22 cellular contexts compared by ENCODE assay signal in the genomic region with DNA sequence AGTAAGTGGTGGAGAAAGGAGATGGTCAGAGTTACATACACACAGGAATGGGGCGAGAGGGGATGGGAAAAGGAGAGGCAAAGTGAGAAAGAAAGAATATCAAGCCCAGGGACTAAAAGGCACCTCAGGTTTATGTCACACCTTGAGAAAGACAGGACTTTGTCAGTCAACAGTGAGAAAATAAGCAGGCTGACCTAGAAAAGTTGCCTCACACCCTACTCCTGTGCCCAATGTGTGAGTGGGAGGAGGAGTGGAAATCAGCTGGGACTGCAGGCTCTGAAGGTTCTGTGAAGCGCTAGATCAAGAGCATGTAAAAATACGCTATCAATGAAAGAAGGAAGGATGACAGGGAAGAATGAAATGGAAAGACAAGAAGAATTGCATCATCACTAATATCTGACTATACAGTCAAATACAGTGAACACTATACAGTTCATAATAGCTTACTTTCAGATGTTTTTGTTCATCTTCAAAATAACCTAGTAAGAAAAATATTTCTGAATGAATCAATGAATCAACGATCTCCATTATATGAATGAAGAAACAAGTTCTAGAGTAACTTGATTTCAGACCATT.
"Had no signal": no experiment of that assay in that cellular context is flagged by ENCODE, and none has a peak within 500 bp of the region (broad histone marks: within the 10 kb centered on the region; RNA-seq: fewer than 3 reads in every experiment).

No MANE protein-coding gene starts in this region.

- H3K36me3 ChIP-seq: left lung, ovary, thyroid gland had no signal

- H3K27me3 ChIP-seq: left lung, ovary, thyroid gland had no signal

- DNase-seq: activated B cell treated with CpG ODN at 0.5 μM for 24 hours; activated CD4-positive, alpha-beta memory T cell treated with anti-CD3 and anti-CD28 coated beads for 36 hours; activated CD4-positive, alpha-beta T cell treated with anti-CD3 and anti-CD28 coated beads for 36 hours; activated gamma-delta T cell; activated naive CD4-positive, alpha-beta T cell treated with anti-CD3 and anti-CD28 coated beads, Interleukin-2, amount 50 U/mL, for 16 hours; activated naive CD8-positive, alpha-beta T cell treated with anti-CD3 and anti-CD28 coated beads, Interleukin-2, amount 50 U/mL, for 24 hours; caudate nucleus; dermis blood vessel endothelial cell; effector CD8-positive, alpha-beta T cell; erythroblast; foreskin fibroblast; left lung; midbrain; natural killer cell; ovary; right cardiac atrium; stimulated activated CD4-positive, alpha-beta T cell treated with anti-CD3 and anti-CD28 coated beads, Interleukin-12 subunit alpha, Interleukin-12 subunit beta, amount 100 ng/mL, for 4 hours; stimulated activated CD4-positive, alpha-beta T cell treated with anti-CD3 and anti-CD28 coated beads, Interleukin-4, amount 100 ng/mL, for 4 hours; stimulated activated naive CD8-positive, alpha-beta T cell treated with anti-CD3 and anti-CD28 coated beads, Interleukin-15, Interleukin-2, amounts not matched to agents 100 U/mL and 50 U/mL, for 24 hours; T1000; thyroid gland had no signal

- H3K9me3 ChIP-seq: left lung, ovary, thyroid gland had no signal

- ATAC-seq: activated CD4-positive, alpha-beta T cell treated with anti-CD3 and anti-CD28 coated beads for 36 hours; activated naive CD8-positive, alpha-beta T cell treated with anti-CD3 and anti-CD28 coated beads, Interleukin-2, amount 50 U/mL, for 24 hours; left lung; natural killer cell; stimulated activated naive CD8-positive, alpha-beta T cell treated with anti-CD3 and anti-CD28 coated beads, Interleukin-15, Interleukin-2, amounts not matched to agents 100 U/mL and 50 U/mL, for 24 hours had no signal

- H3K4me1 ChIP-seq: thyroid gland had no signal

- H3K4me3 Mint-ChIP-seq: activated B cell treated with CpG ODN at 0.5 μM for 24 hours; activated CD4-positive, alpha-beta memory T cell treated with anti-CD3 and anti-CD28 coated beads for 36 hours; activated CD4-positive, alpha-beta T cell treated with anti-CD3 and anti-CD28 coated beads for 36 hours; activated naive CD8-positive, alpha-beta T cell treated with anti-CD3 and anti-CD28 coated beads, Interleukin-2, amount 50 U/mL, for 24 hours; brain; natural killer cell had no signal

- H3K27ac ChIP-seq: ovary, thyroid gland had no signal

- H3K4me3 ChIP-seq: left lung, ovary, thyroid gland had no signal

- H3K27me3 Mint-ChIP-seq: activated B cell treated with CpG ODN at 0.5 μM for 24 hours; activated CD4-positive, alpha-beta memory T cell treated with anti-CD3 and anti-CD28 coated beads for 36 hours; activated CD4-positive, alpha-beta T cell treated with anti-CD3 and anti-CD28 coated beads for 36 hours; activated naive CD8-positive, alpha-beta T cell treated with anti-CD3 and anti-CD28 coated beads, Interleukin-2, amount 50 U/mL, for 24 hours; brain had no signal

- H3K27ac Mint-ChIP-seq: activated B cell treated with CpG ODN at 0.5 μM for 24 hours; activated CD4-positive, alpha-beta memory T cell treated with anti-CD3 and anti-CD28 coated beads for 36 hours; activated CD4-positive, alpha-beta T cell treated with anti-CD3 and anti-CD28 coated beads for 36 hours; activated naive CD8-positive, alpha-beta T cell treated with anti-CD3 and anti-CD28 coated beads, Interleukin-2, amount 50 U/mL, for 24 hours; brain; natural killer cell had no signal

- H3K9me3 Mint-ChIP-seq: activated B cell treated with CpG ODN at 0.5 μM for 24 hours; activated CD4-positive, alpha-beta memory T cell treated with anti-CD3 and anti-CD28 coated beads for 36 hours; activated naive CD8-positive, alpha-beta T cell treated with anti-CD3 and anti-CD28 coated beads, Interleukin-2, amount 50 U/mL, for 24 hours; natural killer cell had no signal

- H3K36me3 Mint-ChIP-seq: natural killer cell had no signal
